In genomic region chr16:11799017-11799381, GRCh38 we compare ENCODE assay signal across 11 cellular contexts. TPM values are rescaled to one million over a fixed set of nuclear protein-coding genes. Genes with fewer than 3 reads are reported as not detected.
DNase-seq lines count a peak whose midpoint lies in the region; ATAC-seq and TF ChIP-seq lines count a peak whose summit lies in the region.
"Had no signal": no experiment of that assay in that cellular context is flagged by ENCODE, and none has a peak within 500 bp of the region (broad histone marks: within the 10 kb centered on the region; RNA-seq: fewer than 3 reads in every experiment).

No MANE protein-coding gene starts in this region.

- CTCF ChIA-PET in PC-9 (lab: Charles Lee) = no interaction called here

- no peak for ATAC-seq in sciatic nerve

- H2AFZ ChIP-seq in PC-9 = no peak overlapping the region

- H3F3A ChIP-seq in PC-9 (ENCODE audit: insufficient read depth, low read depth) = peaks cover 21% of the 10 kb centered on the region; the same call in 1 of the 2 replicates

- no peaks in the 10 kb centered on the region for H3K9me2 ChIP-seq in PC-9 (ENCODE audit: insufficient read depth)

- peaks cover 15% of the 10 kb centered on the region for H3K4me1 ChIP-seq in PC-9 (replicated peaks; ENCODE audit: insufficient read depth)

- peak overlapping the region; percentile 78 for H3K4me3 ChIP-seq in GM12865 (ENCODE audit: low read depth, low read length)
- no peak overlapping the region; the same call in 1 of the 2 replicates for H3K4me3 ChIP-seq in PC-9
- H3K4me3 ChIP-seq in skeletal muscle cell (ENCODE audit: low read depth, low read length) = peak overlapping the region; percentile 80

- H4K20me1 ChIP-seq in PC-9 (ENCODE audit: insufficient read depth) = peaks cover 17% of the 10 kb centered on the region

- no TSS peak for BruUV-seq in PC-9 (replicated peaks; lab: Mats Ljungman, UMichigan)

- TF ChIP-seq CTCF in GM12865 (IDR thresholded peaks at IDR 0.05; ENCODE audit: insufficient read depth, low read depth, low read length, missing control alignments) = no peak
- no peak for TF ChIP-seq CTCF in PC-9 (conservative IDR thresholded peaks at IDR 0.05)

- no peaks in the 10 kb centered on the region for H3K9me3 ChIP-seq in PC-9 (ENCODE audit: insufficient read depth, low read depth)
- H3K9me3 ChIP-seq: testis had no signal

- POLR2A ChIA-PET in PC-9 (lab: Charles Lee; ENCODE audit: unreplicated experiment) = no interaction called here

- H3K79me2 ChIP-seq in PC-9 (ENCODE audit: low read depth) = peaks cover 35% of the 10 kb centered on the region

- intact Hi-C loops in PC-9 (cut with micrococcal nuclease; ENCODE audit: unreplicated experiment) (loop anchor here (5.0 kb wide), 1 partner anchor 57 kb away; the partner anchor contains the start of gene TXNDC11), sciatic nerve (cut with DNase I) (loop anchor here (10.0 kb wide), 1 partner anchor 54 kb away; the partner anchor contains the start of gene TXNDC11)

- DNase-seq in GM12865 (ENCODE audit: low read depth) = no peak
- no peak for DNase-seq in PC-9
- no peak for DNase-seq in epithelial cell of prostate (ENCODE audit: low read depth, low spot score)
- DNase-seq in skeletal muscle cell (ENCODE audit: low read depth) = no peak
- DNase-seq in NAMALWA (ENCODE audit: low spot score) = no peak
- DNase-seq in HK-2 (ENCODE audit: unreplicated experiment) = no peak
- no peak for DNase-seq in sciatic nerve (ENCODE audit: low spot score)
- DNase-seq in caudate nucleus (lab: John Stamatoyannopoulos, UW) = no peak
- DNase-seq: hippocampal formation, SHP77 treated with DMSO at 0.1 percent for 48 hours, testis had no signal

- peak overlapping the region; percentile 94 for H3K4me2 ChIP-seq in PC-9

- H3K27ac ChIP-seq in PC-9 = no peak overlapping the region
- peak overlapping the region; percentile 94 for H3K27ac ChIP-seq in epithelial cell of prostate
- no peak overlapping the region for H3K27ac ChIP-seq in caudate nucleus (ENCODE audit: low read depth, low read length)

- 0 out of 2 replicates have a peak, but pooled peaks cover 14% of the 10 kb centered on the region for H3K36me3 ChIP-seq in PC-9 (ENCODE audit: low read depth)

- no peaks in the 10 kb centered on the region for H3K27me3 ChIP-seq in PC-9 (ENCODE audit: insufficient read depth, low read depth)
- H3K27me3 ChIP-seq: testis had no signal

RNA-seq across cellular contexts. Expression of gene ZC3H7A, which starts 1.9 kb away (rescaled TPM):
- total RNA-seq in PC-9 (2021) (52.3 and 63.5 TPM in 2 replicates), sciatic nerve (91.1 TPM)

RNA-seq across cellular contexts. Expression of gene RSL1D1, which starts 52.3 kb away (rescaled TPM):
- total RNA-seq in PC-9 (2021) (172 and 226 TPM in 2 replicates), sciatic nerve (104 TPM)

RNA-seq across cellular contexts. Expression of gene TXNDC11, which starts 56.3 kb away (rescaled TPM):
- 30.9 and 40.9 TPM in 2 replicates for total RNA-seq in PC-9 (2021)
- total RNA-seq in sciatic nerve = 36.6 TPM
